10 cellular contexts compared by ENCODE assay signal in genomic region chr10:102777696-102778530, GRCh38. TPM values are rescaled to one million over a fixed set of nuclear protein-coding genes. Genes with fewer than 3 reads are reported as not detected.
DNase-seq lines count a peak whose midpoint lies in the region; ATAC-seq and TF ChIP-seq lines count a peak whose summit lies in the region.
"Had no signal": no experiment of that assay in that cellular context is flagged by ENCODE, and none has a peak within 500 bp of the region (broad histone marks: within the 10 kb centered on the region; RNA-seq: fewer than 3 reads in every experiment).

No MANE protein-coding gene starts in this region.

- no peaks in the 10 kb centered on the region for H3K27me3 ChIP-seq in cardiac muscle cell
- H3K27me3 ChIP-seq in endodermal cell (ENCODE audit: control insufficient read depth, insufficient read depth, low read length, poor library complexity, severe bottlenecking): no peaks in the 10 kb centered on the region
- H3K27me3 ChIP-seq in upper lobe of right lung: no peaks in the 10 kb centered on the region

- no peaks in the 10 kb centered on the region for H3K27me3 Mint-ChIP-seq in endodermal cell (ENCODE audit: insufficient read depth)
- no peaks in the 10 kb centered on the region for H3K27me3 Mint-ChIP-seq in neural crest cell (ENCODE audit: low read depth)

- H3K9me3 ChIP-seq in cardiac muscle cell (ENCODE audit: low read depth) (no peaks in the 10 kb centered on the region), endodermal cell (ENCODE audit: control insufficient read depth, low read length) (no peaks in the 10 kb centered on the region), upper lobe of right lung (no peaks in the 10 kb centered on the region)

- H3K36me3 ChIP-seq in cardiac muscle cell (no peaks in the 10 kb centered on the region), endodermal cell (ENCODE audit: control insufficient read depth, insufficient read depth, low read length) (no peaks in the 10 kb centered on the region), upper lobe of right lung (no peaks in the 10 kb centered on the region)

- H3K4me3 ChIP-seq in cardiac muscle cell (no peak overlapping the region), endodermal cell (ENCODE audit: low read length) (no peak overlapping the region), upper lobe of right lung (no peak overlapping the region)

- DNase-seq in cardiac muscle cell (ENCODE audit: low read depth in 1 of 2, low spot score in 1 of 2) (no peak), left ventricle myocardium superior (no peak), endodermal cell (peak; percentile 74), neural crest cell (ENCODE audit: low read depth, low spot score) (no peak), upper lobe of right lung (no peak), A172 (ENCODE audit: low spot score) (no peak)
- DNase-seq: activated T-cell treated with anti-CD3 and anti-CD28 coated beads, Interleukin-2, amount 50 U/mL, for 4 hours had no signal

- H3K9me3 Mint-ChIP-seq in endodermal cell (no peaks in the 10 kb centered on the region), neural crest cell (no peaks in the 10 kb centered on the region)
- H3K9me3 Mint-ChIP-seq: activated T-cell treated with anti-CD3 and anti-CD28 coated beads, Interleukin-2, amount 50 U/mL, for 4 hours had no signal

- peaks cover 74% of the 10 kb centered on the region for H3K4me1 ChIP-seq in cardiac muscle cell (ENCODE audit: low read depth)
- peaks cover 35% of the 10 kb centered on the region for H3K4me1 ChIP-seq in endodermal cell (ENCODE audit: control insufficient read depth, insufficient read depth, low read length)
- peaks cover 89% of the 10 kb centered on the region for H3K4me1 ChIP-seq in upper lobe of right lung

- peak overlapping the region; percentile 93 for H3K27ac ChIP-seq in cardiac muscle cell
- peak overlapping the region; percentile 97 for H3K27ac ChIP-seq in endodermal cell (ENCODE audit: low read depth, low read length)
- H3K27ac ChIP-seq in upper lobe of right lung: peak overlapping the region; percentile 90

- ATAC-seq in left ventricle myocardium superior: no peak
- no peak for ATAC-seq in upper lobe of right lung
- no peak for ATAC-seq in GM21390 (IDR thresholded peaks at IDR 0.05; ENCODE audit: unreplicated experiment)
- no peak for ATAC-seq in HG02623 (IDR thresholded peaks at IDR 0.05; ENCODE audit: unreplicated experiment)

- TF ChIP-seq CTCF in cardiac muscle cell (IDR thresholded peaks at IDR 0.05; ENCODE audit: low read depth, low read length): no peak
- TF ChIP-seq CTCF in endodermal cell (conservative IDR thresholded peaks at IDR 0.05): no peak
- TF ChIP-seq CTCF in neural crest cell (conservative IDR thresholded peaks at IDR 0.05): no peak
- TF ChIP-seq CTCF in upper lobe of right lung (IDR thresholded peaks at IDR 0.05): no peak

- H3K4me3 Mint-ChIP-seq in endodermal cell: peak overlapping the region; percentile 16
- peak overlapping the region; percentile 33 for H3K4me3 Mint-ChIP-seq in neural crest cell
- H3K4me3 Mint-ChIP-seq: activated T-cell treated with anti-CD3 and anti-CD28 coated beads, Interleukin-2, amount 50 U/mL, for 4 hours had no signal

- H3K36me3 Mint-ChIP-seq in endodermal cell (ENCODE audit: low read depth): no peaks in the 10 kb centered on the region
- H3K36me3 Mint-ChIP-seq in neural crest cell (ENCODE audit: low read depth): no peaks in the 10 kb centered on the region

- H3K4me1 Mint-ChIP-seq in endodermal cell (peaks cover 63% of the 10 kb centered on the region), neural crest cell (peaks cover 75% of the 10 kb centered on the region)

- H3K27ac Mint-ChIP-seq in endodermal cell: peak overlapping the region; percentile 16
- peak overlapping the region; percentile 38 for H3K27ac Mint-ChIP-seq in neural crest cell (ENCODE audit: unreplicated experiment)

- no peak overlapping the region for H3K9ac ChIP-seq in endodermal cell (ENCODE audit: extremely low read depth, low read length, poor library complexity, severe bottlenecking)

- 80 to 84% methylated on average over 13 to 17 of the region's 17 CpGs for WGBS in endodermal cell (ENCODE audit: insufficient coverage in 1 of 2, insufficient read length in 1 of 2), 2 experiments

- intact Hi-C loops in left ventricle myocardium superior (cut with micrococcal nuclease) (no loop called here), upper lobe of right lung (cut with DNase I) (no loop called here)

RNA-seq across cellular contexts. Expression of gene WBP1L, which starts 34.2 kb away (rescaled TPM):
- total RNA-seq in cardiac muscle cell (40.6 and 43.9 TPM in 2 replicates), left ventricle myocardium superior (22.4 TPM), endodermal cell (10 to 100 TPM; 23.5 to 25.8 TPM), neural crest cell (21.2 and 22.0 TPM in 2 replicates), upper lobe of right lung (49.0 TPM)
- 14.2 and 17.1 TPM in 2 replicates for polyA plus RNA-seq in cardiac muscle cell
- polyA plus RNA-seq in endodermal cell (2013, experiment 1 of 2): 30.2 TPM
- polyA plus RNA-seq in endodermal cell (2013, experiment 2 of 2): 29.0 TPM
- 19.1 and 26.4 TPM in 2 replicates for total RNA-seq in A172 (2014; rRNA removed; shearing (Covaris generic))

RNA-seq across cellular contexts. Expression of gene CYP17A1, which starts 59.3 kb away (rescaled TPM):
- total RNA-seq in cardiac muscle cell (not detected in 2 replicates), left ventricle myocardium superior (not detected), endodermal cell (not detected), neural crest cell (not detected in 2 replicates), upper lobe of right lung (1.9 TPM)
- polyA plus RNA-seq in cardiac muscle cell: not detected in 2 replicates
- not detected for polyA plus RNA-seq in endodermal cell (2013, experiment 1 of 2)
- polyA plus RNA-seq in endodermal cell (2013, experiment 2 of 2): not detected
- total RNA-seq in A172 (2014; rRNA removed; shearing (Covaris generic)): not detected in 2 replicates
- total RNA-seq: urinary bladder had no signal
- polyA plus RNA-seq: urinary bladder had no signal
